In the genomic region with DNA sequence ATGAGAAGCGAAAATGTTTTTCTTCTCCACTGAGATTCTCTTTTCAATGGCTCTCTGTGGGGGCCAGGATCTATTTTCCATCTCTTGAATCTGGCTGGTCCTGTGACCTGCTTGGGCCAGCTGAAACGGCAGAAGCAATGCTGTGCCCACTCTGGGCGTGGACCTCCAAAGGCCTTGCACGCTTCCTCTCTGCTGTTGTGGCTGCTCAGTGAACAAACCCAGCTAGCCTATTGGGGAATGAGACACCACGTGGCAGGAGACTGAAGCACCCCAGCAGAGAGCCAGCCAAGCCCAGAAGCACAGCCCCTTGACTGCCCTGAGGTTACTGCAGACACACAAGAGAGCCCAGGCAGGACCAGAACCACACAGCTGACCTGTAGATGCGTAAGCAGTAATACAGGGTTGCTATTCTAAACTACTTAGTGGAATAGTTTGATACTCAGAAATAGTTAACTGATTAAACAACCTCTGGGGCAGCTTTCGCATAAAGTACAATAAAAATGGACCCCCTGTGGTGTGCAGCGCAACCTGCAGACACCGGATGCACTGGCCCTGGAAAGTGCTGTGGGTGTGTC, we compare ENCODE assay signal across 1 cellular context.
TF ChIP-seq lines count a peak whose summit lies in the region.

No MANE protein-coding gene starts in this region.

TF ChIP-seq in HCT116, 20 proteins besides CTCF, POLR2A, EP300 and RAD21 (continued from another document):
- TF ChIP-seq, protein P1, sequence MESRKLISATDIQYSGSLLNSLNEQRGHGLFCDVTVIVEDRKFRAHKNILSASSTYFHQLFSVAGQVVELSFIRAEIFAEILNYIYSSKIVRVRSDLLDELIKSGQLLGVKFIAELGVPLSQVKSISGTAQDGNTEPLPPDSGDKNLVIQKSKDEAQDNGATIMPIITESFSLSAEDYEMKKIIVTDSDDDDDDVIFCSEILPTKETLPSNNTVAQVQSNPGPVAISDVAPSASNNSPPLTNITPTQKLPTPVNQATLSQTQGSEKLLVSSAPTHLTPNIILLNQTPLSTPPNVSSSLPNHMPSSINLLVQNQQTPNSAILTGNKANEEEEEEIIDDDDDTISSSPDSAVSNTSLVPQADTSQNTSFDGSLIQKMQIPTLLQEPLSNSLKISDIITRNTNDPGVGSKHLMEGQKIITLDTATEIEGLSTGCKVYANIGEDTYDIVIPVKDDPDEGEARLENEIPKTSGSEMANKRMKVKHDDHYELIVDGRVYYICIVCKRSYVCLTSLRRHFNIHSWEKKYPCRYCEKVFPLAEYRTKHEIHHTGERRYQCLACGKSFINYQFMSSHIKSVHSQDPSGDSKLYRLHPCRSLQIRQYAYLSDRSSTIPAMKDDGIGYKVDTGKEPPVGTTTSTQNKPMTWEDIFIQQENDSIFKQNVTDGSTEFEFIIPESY (IDR thresholded peaks at IDR 0.05; ENCODE audit: extremely low read depth, insufficient replicate concordance, low read length) = no peak
- TF ChIP-seq EZH2phosphoT487 (IDR thresholded peaks at IDR 0.05; ENCODE audit: borderline replicate concordance) = no peak
